Comparison of ENCODE assay signal across 22 cellular contexts in genomic region chr1:6635161-6635909, GRCh38. TPM values are rescaled to one million over a fixed set of nuclear protein-coding genes. Genes with fewer than 3 reads are reported as not detected.
DNase-seq lines count a peak whose midpoint lies in the region; ATAC-seq and TF ChIP-seq lines count a peak whose summit lies in the region.
"Had no signal": no experiment of that assay in that cellular context is flagged by ENCODE, and none has a peak within 500 bp of the region (broad histone marks: within the 10 kb centered on the region; RNA-seq: fewer than 3 reads in every experiment).

No MANE protein-coding gene starts in this region.

- H3K4me1 Mint-ChIP-seq in activated T-cell treated with anti-CD3 and anti-CD28 coated beads, Interleukin-2, amount 50 U/mL, for 24 hours (ENCODE audit: low read depth): no peaks in the 10 kb centered on the region
- no peaks in the 10 kb centered on the region for H3K4me1 Mint-ChIP-seq in activated T-cell treated with anti-CD3 and anti-CD28 coated beads, Interleukin-2, amount 50 U/mL, for 4 hours (ENCODE audit: low read depth)
- no peaks in the 10 kb centered on the region for H3K4me1 Mint-ChIP-seq in mesothelial cell of epicardium
- H3K4me1 Mint-ChIP-seq in activated T-helper 1 cell treated with anti-CD3 and anti-CD28 coated beads, Interleukin-12 subunit alpha, Interleukin-12 subunit beta, Interleukin-2, Interleukin-4 antibody, amounts not matched to agents 30 ng/mL and 10 ng/mL and 1 ng/mL, durations not matched to agents 14 hours and 24 hours and 36 hours (ENCODE audit: low read depth): no peaks in the 10 kb centered on the region
- H3K4me1 Mint-ChIP-seq: B cell had no signal

- intact Hi-C loops in OCI-LY7 (cut with micrococcal nuclease; ENCODE audit: unreplicated experiment) (no loop called here), sciatic nerve (cut with DNase I) (no loop called here)
- intact Hi-C loops in activated T-helper 1 cell treated with anti-CD3 and anti-CD28 coated beads, Interleukin-12 subunit alpha, Interleukin-12 subunit beta, Interleukin-2, Interleukin-4 antibody, amounts not matched to agents 30 ng/mL and 10 ng/mL and 1 ng/mL, durations not matched to agents 14 hours and 24 hours and 36 hours (cut with micrococcal nuclease): no loop called here

- H3K27ac ChIP-seq in OCI-LY7 (ENCODE audit: low read depth, low read length, poor library complexity, severe bottlenecking): no peak overlapping the region
- H3K27ac ChIP-seq: 22Rv1, C4-2B, PC-9, SK-N-MC had no signal

- CTCF ChIA-PET in OCI-LY7 (lab: Charles Lee; ENCODE audit: unreplicated experiment): no interaction called here

- no peak overlapping the region for H3K4me2 ChIP-seq in OCI-LY7 (ENCODE audit: low read length)
- H3K4me2 ChIP-seq: PC-9 had no signal

- no peaks in the 10 kb centered on the region for H3K79me2 ChIP-seq in OCI-LY7 (ENCODE audit: insufficient read depth, low read depth, low read length)

- no peaks in the 10 kb centered on the region for H3K4me1 ChIP-seq in OCI-LY7 (ENCODE audit: insufficient read depth, low read length, poor library complexity, severe bottlenecking)

- H3K9me2 ChIP-seq in OCI-LY7 (ENCODE audit: insufficient read depth, low read length): no peaks in the 10 kb centered on the region

- ATAC-seq in activated T-cell treated with anti-CD3 and anti-CD28 coated beads, Interleukin-2, amount 50 U/mL, for 4 hours: no peak
- peak; percentile 19 for ATAC-seq in sciatic nerve

- H3K36me3 ChIP-seq in OCI-LY7 (ENCODE audit: insufficient read depth, low read length): peaks cover 80% of the 10 kb centered on the region

- peaks cover 90% of the 10 kb centered on the region for H3K36me3 Mint-ChIP-seq in activated T-cell treated with anti-CD3 and anti-CD28 coated beads, Interleukin-2, amount 50 U/mL, for 24 hours (ENCODE audit: low read depth)
- peaks cover 9% of the 10 kb centered on the region for H3K36me3 Mint-ChIP-seq in activated T-cell treated with anti-CD3 and anti-CD28 coated beads, Interleukin-2, amount 50 U/mL, for 4 hours (ENCODE audit: insufficient read depth)
- H3K36me3 Mint-ChIP-seq in mesothelial cell of epicardium: peaks cover 20% of the 10 kb centered on the region
- peaks cover 20% of the 10 kb centered on the region for H3K36me3 Mint-ChIP-seq in activated T-helper 1 cell treated with anti-CD3 and anti-CD28 coated beads, Interleukin-12 subunit alpha, Interleukin-12 subunit beta, Interleukin-2, Interleukin-4 antibody, amounts not matched to agents 30 ng/mL and 10 ng/mL and 1 ng/mL, durations not matched to agents 14 hours and 24 hours and 36 hours (ENCODE audit: low read depth)

- H3K27me3 Mint-ChIP-seq in activated T-cell treated with anti-CD3 and anti-CD28 coated beads, Interleukin-2, amount 50 U/mL, for 24 hours: no peaks in the 10 kb centered on the region
- H3K27me3 Mint-ChIP-seq in activated T-cell treated with anti-CD3 and anti-CD28 coated beads, Interleukin-2, amount 50 U/mL, for 4 hours (ENCODE audit: low read depth): no peaks in the 10 kb centered on the region
- no peaks in the 10 kb centered on the region for H3K27me3 Mint-ChIP-seq in mesothelial cell of epicardium (ENCODE audit: low read depth)
- no peaks in the 10 kb centered on the region for H3K27me3 Mint-ChIP-seq in activated T-helper 1 cell treated with anti-CD3 and anti-CD28 coated beads, Interleukin-12 subunit alpha, Interleukin-12 subunit beta, Interleukin-2, Interleukin-4 antibody, amounts not matched to agents 30 ng/mL and 10 ng/mL and 1 ng/mL, durations not matched to agents 14 hours and 24 hours and 36 hours (ENCODE audit: insufficient read depth)
- H3K27me3 Mint-ChIP-seq: B cell had no signal

- no peak for DNase-seq in activated T-cell treated with anti-CD3 and anti-CD28 coated beads, Interleukin-2, amount 50 U/mL, for 24 hours
- DNase-seq in activated T-cell treated with anti-CD3 and anti-CD28 coated beads, Interleukin-2, amount 50 U/mL, for 4 hours: no peak
- DNase-seq in OCI-LY7 (ENCODE audit: low spot score) (no peak), mesothelial cell of epicardium (ENCODE audit: low spot score in 2 of 2, unreplicated experiment in 2 of 2) (no peak), sciatic nerve (ENCODE audit: low spot score) (no peak), NCI-H1092 (lab: John Stamatoyannopoulos, UW) (no peak), NCI-H128 (lab: John Stamatoyannopoulos, UW; ENCODE audit: unreplicated experiment) (no peak)
- DNase-seq in activated T-helper 1 cell treated with anti-CD3 and anti-CD28 coated beads, Interleukin-12 subunit alpha, Interleukin-12 subunit beta, Interleukin-2, Interleukin-4 antibody, amounts not matched to agents 30 ng/mL and 10 ng/mL and 1 ng/mL, durations not matched to agents 14 hours and 24 hours and 36 hours (ENCODE audit: low spot score): no peak
- DNase-seq: DMS 273 treated with DMSO at 0.1 percent for 48 hours; DMS79; GDM1; NCI-H2029; NCI-H446; NCI-H774; NK-92 treated with Interleukin-12 subunit alpha and Interleukin-12 subunit beta, amount 100 ng/mL, for 24 hours; SHP77 treated with DMSO at 0.1 percent for 48 hours had no signal

- peak overlapping the region; percentile 22 for H3K27ac Mint-ChIP-seq in activated T-cell treated with anti-CD3 and anti-CD28 coated beads, Interleukin-2, amount 50 U/mL, for 24 hours
- peak overlapping the region; percentile 22 for H3K27ac Mint-ChIP-seq in mesothelial cell of epicardium
- H3K27ac Mint-ChIP-seq in activated T-helper 1 cell treated with anti-CD3 and anti-CD28 coated beads, Interleukin-12 subunit alpha, Interleukin-12 subunit beta, Interleukin-2, Interleukin-4 antibody, amounts not matched to agents 30 ng/mL and 10 ng/mL and 1 ng/mL, durations not matched to agents 14 hours and 24 hours and 36 hours: no peak overlapping the region
- H3K27ac Mint-ChIP-seq: B cell; CD8-positive, alpha-beta T cell had no signal

- H3K9me3 ChIP-seq in OCI-LY7 (ENCODE audit: low read length): no peaks in the 10 kb centered on the region

- TF ChIP-seq CTCF in OCI-LY7 (conservative IDR thresholded peaks at IDR 0.05; ENCODE audit: low read length) (no peak), mesothelial cell of epicardium (IDR thresholded peaks at IDR 0.05; ENCODE audit: unreplicated experiment) (no peak)

- H4K20me1 ChIP-seq in OCI-LY7 (ENCODE audit: insufficient read depth, low read length): no peaks in the 10 kb centered on the region

- TSS peak; percentile 85 for BruUV-seq in OCI-LY7 (replicated peaks; lab: Mats Ljungman, UMichigan)

- H3K9me3 Mint-ChIP-seq in activated T-cell treated with anti-CD3 and anti-CD28 coated beads, Interleukin-2, amount 50 U/mL, for 24 hours: no peaks in the 10 kb centered on the region
- H3K9me3 Mint-ChIP-seq in activated T-cell treated with anti-CD3 and anti-CD28 coated beads, Interleukin-2, amount 50 U/mL, for 4 hours: no peaks in the 10 kb centered on the region
- H3K9me3 Mint-ChIP-seq in mesothelial cell of epicardium: no peaks in the 10 kb centered on the region
- no peaks in the 10 kb centered on the region for H3K9me3 Mint-ChIP-seq in activated T-helper 1 cell treated with anti-CD3 and anti-CD28 coated beads, Interleukin-12 subunit alpha, Interleukin-12 subunit beta, Interleukin-2, Interleukin-4 antibody, amounts not matched to agents 30 ng/mL and 10 ng/mL and 1 ng/mL, durations not matched to agents 14 hours and 24 hours and 36 hours
- H3K9me3 Mint-ChIP-seq: CD8-positive, alpha-beta T cell had no signal

- no peak overlapping the region for H3K4me3 Mint-ChIP-seq in activated T-cell treated with anti-CD3 and anti-CD28 coated beads, Interleukin-2, amount 50 U/mL, for 24 hours
- H3K4me3 Mint-ChIP-seq in activated T-cell treated with anti-CD3 and anti-CD28 coated beads, Interleukin-2, amount 50 U/mL, for 4 hours: no peak overlapping the region
- H3K4me3 Mint-ChIP-seq in mesothelial cell of epicardium: no peak overlapping the region
- H3K4me3 Mint-ChIP-seq in activated T-helper 1 cell treated with anti-CD3 and anti-CD28 coated beads, Interleukin-12 subunit alpha, Interleukin-12 subunit beta, Interleukin-2, Interleukin-4 antibody, amounts not matched to agents 30 ng/mL and 10 ng/mL and 1 ng/mL, durations not matched to agents 14 hours and 24 hours and 36 hours: no peak overlapping the region
- H3K4me3 Mint-ChIP-seq: B cell; CD8-positive, alpha-beta T cell had no signal

- POLR2A ChIA-PET in OCI-LY7 (lab: Charles Lee): interaction anchor here (0.5 to 0.7 kb wide), 2 partner anchors 60 to 81 kb away, joined by 3 to 5 read pairs; no protein-coding TSS in a partner anchor

- no peak overlapping the region for H3K4me3 ChIP-seq in OCI-LY7 (ENCODE audit: low read depth, low read length, poor library complexity, severe bottlenecking)
- H3K4me3 ChIP-seq: PC-9, SK-N-MC had no signal

- no peak overlapping the region for H2AFZ ChIP-seq in OCI-LY7 (ENCODE audit: low read length)
- H2AFZ ChIP-seq: PC-9 had no signal

RNA-seq across cellular contexts. Expression of gene THAP3, which starts 10.7 kb away (rescaled TPM):
- total RNA-seq in activated T-cell treated with anti-CD3 and anti-CD28 coated beads, Interleukin-2, amount 50 U/mL, for 4 hours: 10 to 100 TPM; 16.7 to 19.5 (median 19.1) TPM
- total RNA-seq in OCI-LY7 (2014; rRNA removed; shearing (Covaris generic)): 22.4 and 24.9 TPM in 2 replicates
- total RNA-seq in OCI-LY7 (2022): 17.2 and 19.0 TPM in 2 replicates
- 19.8 to 22.9 TPM (median 20.0 TPM) in 3 replicates for total RNA-seq in mesothelial cell of epicardium
- 20.4 TPM for total RNA-seq in sciatic nerve
- 22.2 and 23.5 TPM in 2 replicates for total RNA-seq in activated T-helper 1 cell treated with anti-CD3 and anti-CD28 coated beads, Interleukin-12 subunit alpha, Interleukin-12 subunit beta, Interleukin-2, Interleukin-4 antibody, amounts not matched to agents 30 ng/mL and 10 ng/mL and 1 ng/mL, durations not matched to agents 14 hours and 24 hours and 36 hours

RNA-seq across cellular contexts. Expression of gene PHF13, which starts 21.8 kb away (rescaled TPM):
- total RNA-seq in activated T-cell treated with anti-CD3 and anti-CD28 coated beads, Interleukin-2, amount 50 U/mL, for 4 hours: 10 to 100 TPM; 10.5 to 14.4 (median 10.9) TPM
- total RNA-seq in OCI-LY7 (2014; rRNA removed; shearing (Covaris generic)): 5.3 and 7.9 TPM in 2 replicates
- total RNA-seq in OCI-LY7 (2022) (14.6 and 14.7 TPM in 2 replicates), mesothelial cell of epicardium (33.7 to 35.0 TPM (median 34.0 TPM) in 3 replicates), sciatic nerve (19.3 TPM)
- 18.8 and 19.5 TPM in 2 replicates for total RNA-seq in activated T-helper 1 cell treated with anti-CD3 and anti-CD28 coated beads, Interleukin-12 subunit alpha, Interleukin-12 subunit beta, Interleukin-2, Interleukin-4 antibody, amounts not matched to agents 30 ng/mL and 10 ng/mL and 1 ng/mL, durations not matched to agents 14 hours and 24 hours and 36 hours

RNA-seq across cellular contexts. Expression of gene KLHL21, which starts 32.7 kb away (rescaled TPM):
- 10 to 100 TPM; 49.5 to 54.9 (median 51.4) TPM for total RNA-seq in activated T-cell treated with anti-CD3 and anti-CD28 coated beads, Interleukin-2, amount 50 U/mL, for 4 hours
- 7.2 and 7.4 TPM in 2 replicates for total RNA-seq in OCI-LY7 (2014; rRNA removed; shearing (Covaris generic))
- 5.6 and 7.6 TPM in 2 replicates for total RNA-seq in OCI-LY7 (2022)
- total RNA-seq in mesothelial cell of epicardium: 22.0 to 25.1 TPM (median 23.4 TPM) in 3 replicates
- 31.4 TPM for total RNA-seq in sciatic nerve
- 27.8 and 28.1 TPM in 2 replicates for total RNA-seq in activated T-helper 1 cell treated with anti-CD3 and anti-CD28 coated beads, Interleukin-12 subunit alpha, Interleukin-12 subunit beta, Interleukin-2, Interleukin-4 antibody, amounts not matched to agents 30 ng/mL and 10 ng/mL and 1 ng/mL, durations not matched to agents 14 hours and 24 hours and 36 hours

RNA-seq across cellular contexts. Expression of gene ZBTB48, which starts 55.5 kb away (rescaled TPM):
- total RNA-seq in activated T-cell treated with anti-CD3 and anti-CD28 coated beads, Interleukin-2, amount 50 U/mL, for 4 hours: 10 to 100 TPM; 32.1 to 37.6 (median 33.7) TPM
- 28.9 and 41.9 TPM in 2 replicates for total RNA-seq in OCI-LY7 (2014; rRNA removed; shearing (Covaris generic))
- total RNA-seq in OCI-LY7 (2022) (51.3 and 58.2 TPM in 2 replicates), mesothelial cell of epicardium (33.6 to 41.5 TPM (median 33.8 TPM) in 3 replicates), sciatic nerve (28.9 TPM)
- total RNA-seq in activated T-helper 1 cell treated with anti-CD3 and anti-CD28 coated beads, Interleukin-12 subunit alpha, Interleukin-12 subunit beta, Interleukin-2, Interleukin-4 antibody, amounts not matched to agents 30 ng/mL and 10 ng/mL and 1 ng/mL, durations not matched to agents 14 hours and 24 hours and 36 hours: 34.5 and 35.7 TPM in 2 replicates
